ENCODE assay signal across 32 cellular contexts in the genomic region with DNA sequence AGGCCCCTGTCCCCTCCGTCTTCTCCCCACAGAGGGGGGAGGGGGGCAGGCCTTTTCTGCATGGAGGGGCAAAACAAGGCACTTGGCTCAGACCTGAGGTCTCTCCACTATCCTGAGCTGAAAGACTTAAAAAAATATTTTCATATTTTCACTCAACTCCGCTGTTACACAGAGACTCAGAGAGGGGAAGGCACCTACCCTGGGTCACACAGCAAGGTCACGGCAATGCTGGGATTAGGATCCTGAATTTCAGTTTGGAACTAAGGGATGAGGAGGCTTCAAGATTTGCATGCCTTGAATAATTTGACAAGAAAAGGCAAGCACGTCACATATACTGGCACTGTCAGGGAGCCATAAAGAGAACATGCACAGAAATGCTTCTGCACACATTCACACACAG.
"Had no signal": no experiment of that assay in that cellular context is flagged by ENCODE, and none has a peak within 500 bp of the region (broad histone marks: within the 10 kb centered on the region; RNA-seq: fewer than 3 reads in every experiment).

No MANE protein-coding gene starts in this region.

- H3K9me3 ChIP-seq: ascending aorta, breast epithelium had no signal

- ATAC-seq: activated CD8-positive, alpha-beta T cell treated with anti-CD3 and anti-CD28 coated beads for 36 hours; activated naive CD4-positive, alpha-beta T cell treated with anti-CD3 and anti-CD28 coated beads, Interleukin-2, amount 50 U/mL, for 72 hours; activated T-cell treated with anti-CD3 and anti-CD28 coated beads, Interleukin-2, amount 50 U/mL, for 4 hours; activated T-cell treated with anti-CD3 and anti-CD28 coated beads, Interleukin-2, amount 50 U/mL, for 72 hours; activated T-helper 17 cell treated with anti-CD3 and anti-CD28 coated beads, Interleukin-2, amount 50 U/mL, for 72 hours had no signal

- DNase-seq: activated B cell treated with CpG ODN at 0.5 μM for 24 hours; activated CD4-positive, alpha-beta memory T cell treated with anti-CD3 and anti-CD28 coated beads for 36 hours; activated CD4-positive, alpha-beta T cell treated with anti-CD3 and anti-CD28 coated beads for 4 hours; activated CD4-positive, alpha-beta T cell treated with anti-CD3 and anti-CD28 coated beads, Interleukin-2, amount 10 ng/mL, durations not matched to agents 24 days and 14 days; activated CD4-positive, alpha-beta T cell treated with anti-CD3 and anti-CD28 coated beads, Interleukin-2, amount 50 U/mL, for 1 hour; activated CD4-positive, alpha-beta T cell treated with anti-CD3 and anti-CD28 coated beads, Interleukin-2, amount 50 U/mL, for 4 hours; activated CD4-positive, CD25-positive, alpha-beta regulatory T cell treated with anti-CD3 and anti-CD28 coated beads, Interleukin-2, amount 50 U/mL, for 72 hours; activated CD8-positive, alpha-beta memory T cell treated with anti-CD3 and anti-CD28 coated beads, Interleukin-2, amount 50 U/mL, for 4 hours; activated CD8-positive, alpha-beta T cell treated with anti-CD3 and anti-CD28 coated beads for 36 hours; activated effector memory CD4-positive, alpha-beta T cell treated with anti-CD3 and anti-CD28 coated beads, Interleukin-2, amount 50 U/mL, for 16 hours; activated gamma-delta T cell treated with Interleukin-2 at 50 U/mL for 16 hours; activated naive CD4-positive, alpha-beta T cell; activated naive CD4-positive, alpha-beta T cell treated with anti-CD3 and anti-CD28 coated beads for 36 hours; activated naive CD4-positive, alpha-beta T cell treated with anti-CD3 and anti-CD28 coated beads, Interleukin-2, amount 50 U/mL, for 16 hours; activated naive CD8-positive, alpha-beta T cell treated with anti-CD3 and anti-CD28 coated beads for 36 hours; activated T-cell treated with anti-CD3 and anti-CD28 coated beads for 4 hours; activated T-cell treated with anti-CD3 and anti-CD28 coated beads, Interleukin-2, amount 50 U/mL, for 1 hour; activated T-cell treated with anti-CD3 and anti-CD28 coated beads, Interleukin-2, amount 50 U/mL, for 4 hours; activated T-cell treated with anti-CD3 and anti-CD28 coated beads, Interleukin-2, amount 50 U/mL, for 72 hours; amygdala; anterior cingulate cortex; brain microvascular endothelial cell; caudate nucleus; cerebellar nuclear complex; T-helper 2 cell; T-helper 9 cell had no signal

- H3K27ac ChIP-seq: ascending aorta, brain microvascular endothelial cell, breast epithelium, VCaP had no signal

- H3K4me3 ChIP-seq: ascending aorta, breast epithelium had no signal

- H3K36me3 ChIP-seq: ascending aorta, brain microvascular endothelial cell, breast epithelium had no signal

- FAIRE-seq: TTC549 had no signal

- H3K4me1 ChIP-seq: ascending aorta, breast epithelium had no signal

- H3K27me3 ChIP-seq: ascending aorta, brain microvascular endothelial cell had no signal
